In genomic region chr1:179876289-179876715, GRCh38 we compare ENCODE assay signal across 8 cellular contexts. TPM values are rescaled to one million over a fixed set of nuclear protein-coding genes. Genes with fewer than 3 reads are reported as not detected.
DNase-seq lines count a peak whose midpoint lies in the region; ATAC-seq and TF ChIP-seq lines count a peak whose summit lies in the region.

No MANE protein-coding gene starts in this region.

- POLR2A ChIA-PET in A673 (lab: Charles Lee; ENCODE audit: low non-redundant PET): interaction anchor here (0.6 kb wide), 1 partner anchor 640 kb away, joined by 4 read pairs; no protein-coding TSS in a partner anchor

- DNase-seq in A673 (ENCODE audit: low spot score) (no peak), astrocyte of the hippocampus (ENCODE audit: low read depth, low spot score) (peak; percentile 43), lung (ENCODE audit: low spot score) (peak; percentile 48), AG08395 (ENCODE audit: low spot score) (no peak), COR-L47 (lab: John Stamatoyannopoulos, UW) (no peak)
- DNase-seq in effector CD4-positive, alpha-beta T cell: no peak

- H3K36me3 ChIP-seq in A673 (ENCODE audit: insufficient read depth, low read length, poor library complexity, severe bottlenecking) (peaks cover 13% of the 10 kb centered on the region), lung (ENCODE audit: control insufficient read depth in 2 of 2, insufficient read depth in 2 of 2, low read length in 2 of 2) (peaks cover 4 to 9% of the 10 kb centered on the region in 2 donors)

- H3K9me3 ChIP-seq in A673 (ENCODE audit: low read depth, low read length, poor library complexity, severe bottlenecking) (no peaks in the 10 kb centered on the region), lung (ENCODE audit: control insufficient read depth in 2 of 2, insufficient read depth in 1 of 2, low read length in 1 of 2) (no peaks in the 10 kb centered on the region)

- ATAC-seq in lung (ENCODE audit: insufficient read depth, low FRiP score): no peak
- no peak for ATAC-seq in GM21367 (IDR thresholded peaks at IDR 0.05; ENCODE audit: unreplicated experiment)

- no peaks in the 10 kb centered on the region for H3K27me3 ChIP-seq in A673 (replicated peaks; ENCODE audit: insufficient read depth, low read depth, low read length, poor library complexity)
- H3K27me3 ChIP-seq in lung (ENCODE audit: control insufficient read depth, insufficient read depth): no peaks in the 10 kb centered on the region

- peak overlapping the region; percentile 26 for H3K27ac ChIP-seq in A673 (ENCODE audit: low read depth, low read length, poor library complexity, severe bottlenecking)
- H3K27ac ChIP-seq in lung (ENCODE audit: low read depth in 1 of 2, low read length in 1 of 2): no peak overlapping the region

- 37 to 39% methylated on average over 3 of the region's 3 CpGs for WGBS in lung, 2 donors

- BruUV-seq in A673 (replicated peaks; lab: Mats Ljungman, UMichigan): no TSS peak

- CTCF ChIA-PET in A673 (lab: Charles Lee): no interaction called here

- TF ChIP-seq CTCF in A673 (conservative IDR thresholded peaks at IDR 0.05; ENCODE audit: low read depth, low read length): no peak
- no peak for TF ChIP-seq CTCF in lung (IDR thresholded peaks at IDR 0.05; ENCODE audit: control extremely low read depth, extremely low read depth)

- intact Hi-C loops in A673 (cut with micrococcal nuclease; ENCODE audit: unreplicated experiment): no loop called here

- H3K4me3 ChIP-seq in A673 (ENCODE audit: low read depth, low read length, poor library complexity, severe bottlenecking): peak overlapping the region; percentile 66
- H3K4me3 ChIP-seq in lung: no peak overlapping the region

- peaks cover 27% of the 10 kb centered on the region for H3K4me1 ChIP-seq in A673 (ENCODE audit: insufficient read depth, low read length, poor library complexity, severe bottlenecking)
- H3K4me1 ChIP-seq in lung (ENCODE audit: control insufficient read depth in 2 of 2, insufficient read depth in 2 of 2, low read length in 2 of 2): peaks cover 2 to 16% of the 10 kb centered on the region in 2 donors

- TF ChIP-seq EP300 in Ishikawa (IDR thresholded peaks at IDR 0.05; ENCODE audit: borderline replicate concordance): no peak

- no peak for TF ChIP-seq RAD21 in Ishikawa (IDR thresholded peaks at IDR 0.05; ENCODE audit: low read depth)

TF ChIP-seq in Ishikawa, 13 proteins besides CTCF, POLR2A, EP300 and RAD21:
- TF ChIP-seq TCF12 (IDR thresholded peaks at IDR 0.05; ENCODE audit: low read depth): no peak
- TF ChIP-seq CEBPB (IDR thresholded peaks at IDR 0.05): peak; percentile 98
- peak; percentile 60 for TF ChIP-seq TEAD4 (IDR thresholded peaks at IDR 0.05)

RNA-seq across cellular contexts. Expression of gene TOR1AIP2, which starts 1.3 kb away (rescaled TPM):
- 85.9 and 100 TPM in 2 replicates for total RNA-seq in A673 (2021)
- total RNA-seq in lung: 100 to 1,000 TPM in 1 of 2 donors, 10 to 100 TPM in 1; 82.5 to 118 TPM
- 10 to 100 TPM; 10.1 to 20.6 TPM for polyA plus RNA-seq in lung

RNA-seq across cellular contexts. Expression of gene TOR1AIP1, which starts 5.8 kb away (rescaled TPM):
- 25.9 and 31.9 TPM in 2 replicates for total RNA-seq in A673 (2021)
- 10 to 100 TPM; 35.7 to 94.7 TPM for total RNA-seq in lung
- 10 to 100 TPM; 20.4 to 29.9 TPM for polyA plus RNA-seq in lung

Comparison
In these comparisons a context has a peak if more than half of its experiments do, and no peak if none do; other contexts are left out.
1. DNase-seq: peak in astrocyte of the hippocampus (single experiment) and lung (single experiment); none in A673 (single experiment), AG08395 (single experiment), effector CD4-positive, alpha-beta T cell (single experiment) and COR-L47 (single experiment).